ENCODE assay signal across 27 cellular contexts in genomic region chr1:30135729-30136128, GRCh38.
"Had no signal": no experiment of that assay in that cellular context is flagged by ENCODE, and none has a peak within 500 bp of the region (broad histone marks: within the 10 kb centered on the region; RNA-seq: fewer than 3 reads in every experiment).

No MANE protein-coding gene starts in this region.

- H3K4me1 ChIP-seq: ascending aorta, body of pancreas had no signal

- H3K9me3 ChIP-seq: ascending aorta, body of pancreas, MG63, SK-N-SH had no signal

- H3K4me3 ChIP-seq: ascending aorta, body of pancreas, MG63 had no signal

- DNase-seq: activated CD4-positive, alpha-beta T cell treated with anti-CD3 and anti-CD28 coated beads for 48 hours; activated CD4-positive, alpha-beta T cell treated with anti-CD3 and anti-CD28 coated beads, Interleukin-2, amount 50 U/mL, for 4 hours; activated CD4-positive, CD25-positive, alpha-beta regulatory T cell treated with anti-CD3 and anti-CD28 coated beads, Interleukin-2, amount 50 U/mL, for 72 hours; activated CD8-positive, alpha-beta memory T cell treated with anti-CD3 and anti-CD28 coated beads, Interleukin-2, amount 50 U/mL, for 48 hours; activated CD8-positive, alpha-beta T cell treated with anti-CD3 and anti-CD28 coated beads, Interleukin-2, amount 10 ng/mL, durations not matched to agents 7 days and 5 days; activated effector memory CD4-positive, alpha-beta T cell treated with Interleukin-2 at 50 U/mL for 16 hours; activated naive CD4-positive, alpha-beta T cell; activated T-cell treated with anti-CD3 and anti-CD28 coated beads, Interleukin-2, amount 50 U/mL, for 1 hour; body of pancreas; MG63; MV-4-11; NCI-H1092 treated with DMSO at 0.1 percent for 48 hours; NCI-H1417 treated with DMSO at 0.1 percent for 48 hours; NCI-H1694; NCI-H2029; NCI-H345; NCI-H510A; NCI-H69; RPMI8226; SK-N-SH; SW 1271 had no signal

- ATAC-seq: activated CD8-positive, alpha-beta T cell treated with anti-CD3 and anti-CD28 coated beads, Interleukin-2, amount 10 ng/mL, durations not matched to agents 7 days and 5 days; body of pancreas; Panc1; Right ventricle myocardium inferior had no signal

- H3K27ac Mint-ChIP-seq: activated CD8-positive, alpha-beta T cell treated with anti-CD3 and anti-CD28 coated beads, Interleukin-2, amount 10 ng/mL, durations not matched to agents 7 days and 5 days; activated naive CD4-positive, alpha-beta T cell treated with anti-CD3 and anti-CD28 coated beads, Interleukin-2, amount 50 U/mL, for 24 hours; activated T-helper 1 cell treated with anti-CD3 and anti-CD28 coated beads, Interleukin-12 subunit alpha, Interleukin-12 subunit beta, Interleukin-2, Interleukin-4 antibody, amounts not matched to agents 30 ng/mL and 10 ng/mL and 1 ng/mL, durations not matched to agents 14 hours and 24 hours and 36 hours had no signal

- H3K36me3 Mint-ChIP-seq: activated naive CD4-positive, alpha-beta T cell treated with anti-CD3 and anti-CD28 coated beads, Interleukin-2, amount 50 U/mL, for 24 hours had no signal

- H3K36me3 ChIP-seq: ascending aorta, MG63 had no signal

- H3K9me3 Mint-ChIP-seq: activated naive CD4-positive, alpha-beta T cell treated with anti-CD3 and anti-CD28 coated beads, Interleukin-2, amount 50 U/mL, for 24 hours; activated T-helper 1 cell treated with anti-CD3 and anti-CD28 coated beads, Interleukin-12 subunit alpha, Interleukin-12 subunit beta, Interleukin-2, Interleukin-4 antibody, amounts not matched to agents 30 ng/mL and 10 ng/mL and 1 ng/mL, durations not matched to agents 14 hours and 24 hours and 36 hours; central memory CD8-positive, alpha-beta T cell had no signal

- H3K27me3 ChIP-seq: ascending aorta, body of pancreas had no signal

- H3K4me2 ChIP-seq: SK-N-SH had no signal

- H3K9ac ChIP-seq: SK-N-SH had no signal

- H3K4me3 Mint-ChIP-seq: activated CD8-positive, alpha-beta T cell treated with anti-CD3 and anti-CD28 coated beads, Interleukin-2, amount 10 ng/mL, durations not matched to agents 7 days and 5 days; activated naive CD4-positive, alpha-beta T cell treated with anti-CD3 and anti-CD28 coated beads, Interleukin-2, amount 50 U/mL, for 24 hours; activated T-helper 1 cell treated with anti-CD3 and anti-CD28 coated beads, Interleukin-12 subunit alpha, Interleukin-12 subunit beta, Interleukin-2, Interleukin-4 antibody, amounts not matched to agents 30 ng/mL and 10 ng/mL and 1 ng/mL, durations not matched to agents 14 hours and 24 hours and 36 hours; central memory CD8-positive, alpha-beta T cell had no signal

- H3K9me2 ChIP-seq: SK-N-SH had no signal

- H3K27ac ChIP-seq: ascending aorta, body of pancreas had no signal

- H3K4me1 Mint-ChIP-seq: activated naive CD4-positive, alpha-beta T cell treated with anti-CD3 and anti-CD28 coated beads, Interleukin-2, amount 50 U/mL, for 24 hours; central memory CD8-positive, alpha-beta T cell had no signal
